ENCODE assay signal across 17 cellular contexts in genomic region chr13:23567792-23568480, GRCh38. TPM values are rescaled to one million over a fixed set of nuclear protein-coding genes. Genes with fewer than 3 reads are reported as not detected.
DNase-seq lines count a peak whose midpoint lies in the region; ATAC-seq and TF ChIP-seq lines count a peak whose summit lies in the region.
"Had no signal": no experiment of that assay in that cellular context is flagged by ENCODE, and none has a peak within 500 bp of the region (broad histone marks: within the 10 kb centered on the region; RNA-seq: fewer than 3 reads in every experiment).

No MANE protein-coding gene starts in this region.

- H3K4me3 ChIP-seq in GM06990 (replicated peaks; ENCODE audit: low read depth, low read length) (no peak overlapping the region), GM23338 (no peak overlapping the region), brain microvascular endothelial cell (ENCODE audit: low read depth, low read length) (no peak overlapping the region)
- H3K4me3 ChIP-seq: vagina had no signal

- H3K79me2 ChIP-seq in GM23338 (replicated peaks; ENCODE audit: insufficient read depth), result no peaks in the 10 kb centered on the region

- H3K9me3 Mint-ChIP-seq in GM23338, result no peaks in the 10 kb centered on the region
- no peaks in the 10 kb centered on the region for H3K9me3 Mint-ChIP-seq in nephron progenitor cell
- H3K9me3 Mint-ChIP-seq: activated naive CD8-positive, alpha-beta T cell treated with anti-CD3 and anti-CD28 coated beads, Interleukin-2, amount 10 ng/mL, durations not matched to agents 7 days and 5 days; CD4-positive, alpha-beta T cell; natural killer cell treated with Interleukin-12 subunit alpha and Interleukin-12 subunit beta and Interleukin-15 and Interleukin-18, amount 100 ng/mL, for 72 hours had no signal

- no peak overlapping the region for H3K4me2 ChIP-seq in GM23338

- no peaks in the 10 kb centered on the region for H3K9me2 ChIP-seq in GM23338 (ENCODE audit: insufficient read depth)

- DNase-seq in GM06990 (ENCODE audit: extremely low read depth, insufficient read length) (no peak), GM23338 (ENCODE audit: low spot score) (no peak), brain microvascular endothelial cell (peak; percentile 24), nephron progenitor cell (peak; percentile 66), NAMALWA (ENCODE audit: low spot score) (no peak)
- DNase-seq: activated CD4-positive, alpha-beta T cell treated with anti-CD3 and anti-CD28 coated beads for 4 hours; activated naive CD8-positive, alpha-beta T cell treated with anti-CD3 and anti-CD28 coated beads, Interleukin-2, amount 10 ng/mL, durations not matched to agents 7 days and 5 days; activated T-cell treated with anti-CD3 and anti-CD28 coated beads, Interleukin-2, amount 50 U/mL, for 1 hour; CD4-positive, alpha-beta T cell; hypothalamus; NCI-H1105 treated with DMSO at 0.1 percent for 48 hours; NCI-H510A; stimulated activated naive CD4-positive, alpha-beta T cell had no signal

- 0 out of 2 replicates have a peak overlapping the region, but pooled peaks have one; percentile 45 for H2AFZ ChIP-seq in GM23338

- H3K27ac ChIP-seq in GM23338 (ENCODE audit: low read depth), result no peak overlapping the region
- H3K27ac ChIP-seq in brain microvascular endothelial cell, result no peak overlapping the region
- H3K27ac ChIP-seq: vagina had no signal

- H3K36me3 Mint-ChIP-seq in GM23338 (ENCODE audit: low read depth) (no peaks in the 10 kb centered on the region), nephron progenitor cell (ENCODE audit: low read depth) (no peaks in the 10 kb centered on the region)
- H3K36me3 Mint-ChIP-seq: activated naive CD8-positive, alpha-beta T cell treated with anti-CD3 and anti-CD28 coated beads, Interleukin-2, amount 10 ng/mL, durations not matched to agents 7 days and 5 days; natural killer cell treated with Interleukin-12 subunit alpha and Interleukin-12 subunit beta and Interleukin-15 and Interleukin-18, amount 100 ng/mL, for 72 hours had no signal

- peaks cover 9% of the 10 kb centered on the region; the same call in 1 of the 2 replicates for H3K4me1 ChIP-seq in GM23338 (ENCODE audit: insufficient read depth)

- H3K4me3 Mint-ChIP-seq in GM23338 (no peak overlapping the region), nephron progenitor cell (no peak overlapping the region)
- H3K4me3 Mint-ChIP-seq: activated naive CD8-positive, alpha-beta T cell treated with anti-CD3 and anti-CD28 coated beads, Interleukin-2, amount 10 ng/mL, durations not matched to agents 7 days and 5 days; CD4-positive, alpha-beta T cell; natural killer cell treated with Interleukin-12 subunit alpha and Interleukin-12 subunit beta and Interleukin-15 and Interleukin-18, amount 100 ng/mL, for 72 hours had no signal

- no peaks in the 10 kb centered on the region for H3K27me3 Mint-ChIP-seq in GM23338 (ENCODE audit: insufficient read depth, low read depth, poor library complexity)
- no peaks in the 10 kb centered on the region for H3K27me3 Mint-ChIP-seq in nephron progenitor cell (ENCODE audit: low read depth, poor library complexity)

- no peaks in the 10 kb centered on the region for H4K20me1 ChIP-seq in GM23338 (replicated peaks; ENCODE audit: insufficient read depth)

- H3K27ac Mint-ChIP-seq in GM23338 (no peak overlapping the region), nephron progenitor cell (peak overlapping the region; percentile 96)
- H3K27ac Mint-ChIP-seq: activated naive CD8-positive, alpha-beta T cell treated with anti-CD3 and anti-CD28 coated beads, Interleukin-2, amount 10 ng/mL, durations not matched to agents 7 days and 5 days; CD4-positive, alpha-beta T cell; natural killer cell treated with Interleukin-12 subunit alpha and Interleukin-12 subunit beta and Interleukin-15 and Interleukin-18, amount 100 ng/mL, for 72 hours had no signal

- H3K4me1 Mint-ChIP-seq in GM23338 (peaks cover 11% of the 10 kb centered on the region), nephron progenitor cell (peaks cover 49% of the 10 kb centered on the region)
- H3K4me1 Mint-ChIP-seq: activated naive CD8-positive, alpha-beta T cell treated with anti-CD3 and anti-CD28 coated beads, Interleukin-2, amount 10 ng/mL, durations not matched to agents 7 days and 5 days had no signal

- H3F3A ChIP-seq in GM23338 (replicated peaks; ENCODE audit: low read depth), result no peaks in the 10 kb centered on the region

- in situ Hi-C loops in brain microvascular endothelial cell (cut with HindIII; ENCODE audit: low pct_ligation_motif_present, low sequenced_read_pairs), result no loop called here

- H3K36me3 ChIP-seq in GM06990 (ENCODE audit: control insufficient read depth, insufficient read depth, low read length), result no peaks in the 10 kb centered on the region
- H3K36me3 ChIP-seq in GM23338 (ENCODE audit: insufficient read depth), result no peaks in the 10 kb centered on the region
- H3K36me3 ChIP-seq in brain microvascular endothelial cell (replicated peaks), result no peaks in the 10 kb centered on the region
- H3K36me3 ChIP-seq: vagina had no signal

- ATAC-seq in GM23338 (peak; percentile 46), HG03565 (IDR thresholded peaks at IDR 0.05; ENCODE audit: unreplicated experiment) (no peak), GM21381 (IDR thresholded peaks at IDR 0.05; ENCODE audit: unreplicated experiment) (no peak)
- ATAC-seq: natural killer cell treated with Interleukin-12 subunit alpha and Interleukin-12 subunit beta and Interleukin-15 and Interleukin-18, amount 100 ng/mL, for 72 hours had no signal

- H3K27me3 ChIP-seq in GM06990 (replicated peaks; ENCODE audit: control insufficient read depth, insufficient read depth, low read length) (no peaks in the 10 kb centered on the region), GM23338 (ENCODE audit: insufficient read depth) (no peaks in the 10 kb centered on the region), brain microvascular endothelial cell (replicated peaks) (no peaks in the 10 kb centered on the region)
- H3K27me3 ChIP-seq: vagina had no signal

- TF ChIP-seq CTCF in GM06990 (IDR thresholded peaks at IDR 0.05; ENCODE audit: insufficient read depth, low read length, poor library complexity, severe bottlenecking), result peak; percentile 28
- peak; percentile 26 to 40; a peak in 3 of 4 replicates for TF ChIP-seq CTCF in GM23338 (conservative IDR thresholded peaks at IDR 0.05; ENCODE audit: low read depth in 2 of 2)
- TF ChIP-seq CTCF in brain microvascular endothelial cell (IDR thresholded peaks at IDR 0.05; ENCODE audit: low read depth, low read length, missing control alignments), result peak; percentile 44
- TF ChIP-seq CTCF in nephron progenitor cell (IDR thresholded peaks at IDR 0.05), result no peak

TF ChIP-seq in GM23338, 12 proteins besides CTCF, POLR2A, EP300 and RAD21 (continues in another document):
- TF ChIP-seq ZNF114 (CRISPR knock-in tag; IDR thresholded peaks at IDR 0.05) (no peak), EZH2 (IDR thresholded peaks at IDR 0.05; ENCODE audit: low read depth, unreplicated experiment) (no peak), NANOG (IDR thresholded peaks at IDR 0.05; ENCODE audit: borderline replicate concordance) (no peak), ZNF331 (CRISPR knock-in tag; IDR thresholded peaks at IDR 0.05; ENCODE audit: low read depth) (no peak), EZH2phosphoT487 (IDR thresholded peaks at IDR 0.05; ENCODE audit: unreplicated experiment) (no peak), STAT1 (IDR thresholded peaks at IDR 0.05; ENCODE audit: unreplicated experiment) (no peak), CREB1 (CRISPR knock-in tag; IDR thresholded peaks at IDR 0.05; ENCODE audit: low read depth) (no peak), REST (IDR thresholded peaks at IDR 0.05; ENCODE audit: unreplicated experiment) (no peak), ETS1 (IDR thresholded peaks at IDR 0.05) (no peak), JUNB (IDR thresholded peaks at IDR 0.05; ENCODE audit: unreplicated experiment) (no peak), POLR2AphosphoS5 (IDR thresholded peaks at IDR 0.05; ENCODE audit: low read depth) (no peak)

RNA-seq across cellular contexts. Expression of gene TNFRSF19, which starts 2.3 kb away (rescaled TPM):
- total RNA-seq in GM23338 (2014; rRNA removed; shearing (Covaris generic)), result 0.35 and 0.93 TPM in 2 replicates
- polyA plus RNA-seq in GM23338 (2016; fragmentation: Nextera tagmentation; extraction: Ambion mirVana), result 0.21 and 0.24 TPM in 2 replicates
- total RNA-seq: activated naive CD8-positive, alpha-beta T cell treated with anti-CD3 and anti-CD28 coated beads, Interleukin-2, amount 10 ng/mL, durations not matched to agents 7 days and 5 days; CD4-positive, alpha-beta T cell had no signal

Comparison
In these comparisons a context has a peak if more than half of its experiments do, and no peak if none do; other contexts are left out.
1. DNase-seq: peak in brain microvascular endothelial cell (single experiment) and nephron progenitor cell (single experiment); none in GM06990 (single experiment), GM23338 (single experiment) and NAMALWA (single experiment).